16 cellular contexts compared by ENCODE assay signal in genomic region chr10:209357-209756, GRCh38.
DNase-seq lines count a peak whose midpoint lies in the region; ATAC-seq and TF ChIP-seq lines count a peak whose summit lies in the region.
"Had no signal": no experiment of that assay in that cellular context is flagged by ENCODE, and none has a peak within 500 bp of the region (broad histone marks: within the 10 kb centered on the region; RNA-seq: fewer than 3 reads in every experiment).

No MANE protein-coding gene starts in this region.

- no peak for TF ChIP-seq POLR2A in HCT116 (IDR thresholded peaks at IDR 0.05; ENCODE audit: borderline replicate concordance, extremely low read depth, insufficient read depth, insufficient read length)
- TF ChIP-seq POLR2A in thyroid gland (IDR thresholded peaks at IDR 0.05), result no peak

- DNase-seq in AG04449 (ENCODE audit: low read depth, low spot score) (no peak), HCT116 (ENCODE audit: low read depth, low spot score) (peak; percentile 7), iris pigment epithelial cell (ENCODE audit: low read depth) (peak; percentile 44), thyroid gland (no peak), germinal center (ENCODE audit: low spot score) (no peak)
- no peak for DNase-seq in stimulated activated naive CD8-positive, alpha-beta T cell treated with anti-CD3 and anti-CD28 coated beads, Interleukin-15, amount 100 ng/mL, for 72 hours
- DNase-seq: activated CD8-positive, alpha-beta memory T cell treated with anti-CD3 and anti-CD28 coated beads, Interleukin-2, amount 10 ng/mL, durations not matched to agents 7 days and 5 days; CD4-positive, alpha-beta T cell; NCI-H345; SHP77; stimulated activated CD4-positive, alpha-beta T cell treated with anti-CD3 and anti-CD28 coated beads, Interleukin-1b, Interleukin-23, amount 100 ng/mL, for 48 hours; WERI-Rb-1 had no signal

- peaks cover 0 to 4% of the 10 kb centered on the region in 2 donors for H3K9me3 Mint-ChIP-seq in stimulated activated naive CD8-positive, alpha-beta T cell treated with anti-CD3 and anti-CD28 coated beads, Interleukin-15, amount 100 ng/mL, for 72 hours
- H3K9me3 Mint-ChIP-seq: CD4-positive, alpha-beta T cell had no signal

- no peaks in the 10 kb centered on the region for H4K20me1 ChIP-seq in HCT116 (ENCODE audit: insufficient read depth)

- H3K79me2 ChIP-seq in HCT116 (ENCODE audit: insufficient read depth, low read length), result no peaks in the 10 kb centered on the region

- intact Hi-C loops in HCT116 (cut with micrococcal nuclease), result no loop called here
- intact Hi-C loops in thyroid gland (cut with DNase I), result no loop called here

- H3K9me3 ChIP-seq in HCT116 (ENCODE audit: control insufficient read depth in 1 of 2, insufficient read depth in 1 of 2, low read depth in 1 of 2, low read length in 2 of 2), result no peaks in the 10 kb centered on the region
- H3K9me3 ChIP-seq in thyroid gland, result no peaks in the 10 kb centered on the region

- no peak overlapping the region for H3K4me2 ChIP-seq in HCT116 (ENCODE audit: low read length)

- H3K27ac Mint-ChIP-seq in stimulated activated naive CD8-positive, alpha-beta T cell treated with anti-CD3 and anti-CD28 coated beads, Interleukin-15, amount 100 ng/mL, for 72 hours, result no peak overlapping the region
- H3K27ac Mint-ChIP-seq: activated CD8-positive, alpha-beta memory T cell treated with anti-CD3 and anti-CD28 coated beads, Interleukin-2, amount 10 ng/mL, durations not matched to agents 7 days and 5 days; activated naive CD8-positive, alpha-beta T cell; CD4-positive, alpha-beta T cell; memory B cell had no signal

- H3K36me3 ChIP-seq in HCT116 (ENCODE audit: control insufficient read depth in 1 of 2, insufficient read depth in 2 of 2, low read length in 2 of 2) (no peaks in the 10 kb centered on the region), thyroid gland (peaks cover 4 to 8% of the 10 kb centered on the region in 2 donors)
- H3K36me3 ChIP-seq: WERI-Rb-1 had no signal

- BruUV-seq in HCT116 (replicated peaks; lab: Mats Ljungman, UMichigan), result no TSS peak

- POLR2A ChIA-PET in AG04449 (lab: Yijun Ruan, JAX) (no interaction called here), HCT116 (lab: Charles Lee) (no interaction called here)

- no peak overlapping the region for H3K9ac ChIP-seq in HCT116 (ENCODE audit: low read length)

- RAD21 ChIA-PET in HCT116 (lab: Charles Lee; ENCODE audit: low non-redundant PET in 1 of 2, low total read pairs in 2 of 2, uncharacterized antibody in 2 of 2, unreplicated experiment in 2 of 2), result no interaction called here

- TF ChIP-seq RAD21 in HCT116 (IDR thresholded peaks at IDR 0.05; ENCODE audit: low read depth), result peak; percentile 22; the same call in 1 of the 2 replicates

- H3K4me1 ChIP-seq in HCT116 (ENCODE audit: control insufficient read depth in 1 of 2, insufficient read depth in 2 of 2, low read length in 2 of 2), result no peaks in the 10 kb centered on the region
- no peaks in the 10 kb centered on the region for H3K4me1 ChIP-seq in thyroid gland

- TF ChIP-seq CTCF in AG04449 (IDR thresholded peaks at IDR 0.05; ENCODE audit: insufficient read depth, low read length, missing control alignments), result peak; percentile 13
- TF ChIP-seq CTCF in HCT116 (IDR thresholded peaks at IDR 0.05 in 2 of 3, conservative IDR thresholded peaks at IDR 0.05 in 1 of 3; ENCODE audit: borderline replicate concordance in 1 of 3, insufficient read depth in 1 of 3, low read depth in 2 of 3, low read length in 2 of 3), result peak; percentile 28 to 50 (median 32); a peak in 4 of 6 replicates
- peak; percentile 66 for TF ChIP-seq CTCF in VCaP (conservative IDR thresholded peaks at IDR 0.05)
- peak in 2 of 6 experiments; percentile 18 to 24 for TF ChIP-seq CTCF in thyroid gland (IDR thresholded peaks at IDR 0.05)

- no peaks in the 10 kb centered on the region for H3K27me3 Mint-ChIP-seq in stimulated activated naive CD8-positive, alpha-beta T cell treated with anti-CD3 and anti-CD28 coated beads, Interleukin-15, amount 100 ng/mL, for 72 hours
- H3K27me3 Mint-ChIP-seq: activated CD8-positive, alpha-beta memory T cell treated with anti-CD3 and anti-CD28 coated beads, Interleukin-2, amount 10 ng/mL, durations not matched to agents 7 days and 5 days; activated naive CD8-positive, alpha-beta T cell; CD4-positive, alpha-beta T cell; memory B cell had no signal

- H3K4me3 Mint-ChIP-seq in stimulated activated naive CD8-positive, alpha-beta T cell treated with anti-CD3 and anti-CD28 coated beads, Interleukin-15, amount 100 ng/mL, for 72 hours, result no peak overlapping the region
- H3K4me3 Mint-ChIP-seq: activated CD8-positive, alpha-beta memory T cell treated with anti-CD3 and anti-CD28 coated beads, Interleukin-2, amount 10 ng/mL, durations not matched to agents 7 days and 5 days; activated naive CD8-positive, alpha-beta T cell; CD4-positive, alpha-beta T cell; memory B cell had no signal

- H2AFZ ChIP-seq in HCT116 (ENCODE audit: low read depth, low read length, poor library complexity, severe bottlenecking), result no peak overlapping the region

- no peak overlapping the region for H3K27ac ChIP-seq in HCT116 (ENCODE audit: low read depth, low read length)
- H3K27ac ChIP-seq in VCaP, result no peak overlapping the region
- no peak overlapping the region for H3K27ac ChIP-seq in thyroid gland
- H3K27ac ChIP-seq: WERI-Rb-1 had no signal

- H3K27me3 ChIP-seq in HCT116 (ENCODE audit: insufficient read depth, low read length) (no peaks in the 10 kb centered on the region), thyroid gland (no peaks in the 10 kb centered on the region)

- H3K4me3 ChIP-seq in AG04449 (ENCODE audit: low read depth, low read length) (no peak overlapping the region), HCT116 (replicated peaks in 1 of 2; ENCODE audit: low read depth in 1 of 2, low read length in 2 of 2) (no peak overlapping the region), thyroid gland (replicated peaks in 1 of 3) (no peak overlapping the region)

- H3K9me2 ChIP-seq in HCT116 (ENCODE audit: insufficient read depth), result no peaks in the 10 kb centered on the region

- no peak for ATAC-seq in HCT116
- no peak for ATAC-seq in GM19452 (IDR thresholded peaks at IDR 0.05; ENCODE audit: unreplicated experiment)
- no peak for ATAC-seq in stimulated activated naive CD8-positive, alpha-beta T cell treated with anti-CD3 and anti-CD28 coated beads, Interleukin-15, amount 100 ng/mL, for 72 hours
- ATAC-seq: activated CD8-positive, alpha-beta memory T cell treated with anti-CD3 and anti-CD28 coated beads, Interleukin-2, amount 10 ng/mL, durations not matched to agents 7 days and 5 days had no signal

- CTCF ChIA-PET in AG04449 (lab: Yijun Ruan, JAX), result interaction anchor here (1.1 kb wide), 1 partner anchor 10 kb away, joined by 6 read pairs; no protein-coding TSS in a partner anchor
- CTCF ChIA-PET in HCT116 (lab: Charles Lee), result no interaction called here

- WGBS in thyroid gland, 2 donors, result 93 to 97% methylated on average over 6 of the region's 6 CpGs

- H3K4me1 Mint-ChIP-seq in stimulated activated naive CD8-positive, alpha-beta T cell treated with anti-CD3 and anti-CD28 coated beads, Interleukin-15, amount 100 ng/mL, for 72 hours, result peaks cover 5% of the 10 kb centered on the region

TF ChIP-seq in HCT116, 20 proteins besides CTCF, POLR2A, EP300 and RAD21:
- no peak for TF ChIP-seq ATF3 (IDR thresholded peaks at IDR 0.05)
- TF ChIP-seq CBX3 (IDR thresholded peaks at IDR 0.05; ENCODE audit: low read depth), result no peak
- no peak for TF ChIP-seq YY1 (IDR thresholded peaks at IDR 0.05; ENCODE audit: extremely low read depth, insufficient replicate concordance, low read depth, low read length)
- no peak for TF ChIP-seq POLR2AphosphoS5 (IDR thresholded peaks at IDR 0.05; ENCODE audit: low read depth, low read length)
- TF ChIP-seq SP1 (IDR thresholded peaks at IDR 0.05; ENCODE audit: low read depth), result no peak
- TF ChIP-seq ZBTB33 (IDR thresholded peaks at IDR 0.05; ENCODE audit: extremely low read depth, insufficient replicate concordance, low read length), result no peak
TF ChIP-seq in HCT116: peak in this region for 0.

Comparison
In these comparisons a context has a peak if more than half of its experiments do, and no peak if none do; other contexts are left out.
1. DNase-seq: peak in HCT116 (single experiment) and iris pigment epithelial cell (single experiment); none in AG04449 (single experiment), thyroid gland (0 of 2), stimulated activated naive CD8-positive, alpha-beta T cell treated with anti-CD3 and anti-CD28 coated beads, Interleukin-15, amount 100 ng/mL, for 72 hours (0 of 2) and germinal center (single experiment).